1 cellular context compared by ENCODE assay signal in the genomic region with DNA sequence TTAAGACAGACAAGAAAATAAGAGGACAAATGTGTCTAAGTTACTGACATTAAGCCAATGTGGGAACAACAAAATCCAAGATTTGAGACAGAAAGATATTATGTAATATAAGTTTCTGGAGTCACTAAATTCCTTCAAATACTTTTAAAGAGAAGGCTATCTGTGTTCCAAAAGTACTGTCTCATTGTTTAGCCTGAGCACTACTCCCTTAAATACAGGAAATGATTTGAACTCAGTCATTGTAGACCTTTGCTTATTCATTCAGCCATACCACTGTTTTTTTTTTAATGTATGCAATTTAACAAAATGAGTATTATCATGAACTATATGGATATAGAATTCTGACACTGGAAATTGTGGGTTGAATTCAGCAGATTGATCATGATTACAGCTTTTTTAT.
TF ChIP-seq lines count a peak whose summit lies in the region.

No MANE protein-coding gene starts in this region.

TF ChIP-seq in GM23338, 12 proteins besides CTCF, POLR2A, EP300 and RAD21 (continued from another document):
- TF ChIP-seq, protein P1, sequence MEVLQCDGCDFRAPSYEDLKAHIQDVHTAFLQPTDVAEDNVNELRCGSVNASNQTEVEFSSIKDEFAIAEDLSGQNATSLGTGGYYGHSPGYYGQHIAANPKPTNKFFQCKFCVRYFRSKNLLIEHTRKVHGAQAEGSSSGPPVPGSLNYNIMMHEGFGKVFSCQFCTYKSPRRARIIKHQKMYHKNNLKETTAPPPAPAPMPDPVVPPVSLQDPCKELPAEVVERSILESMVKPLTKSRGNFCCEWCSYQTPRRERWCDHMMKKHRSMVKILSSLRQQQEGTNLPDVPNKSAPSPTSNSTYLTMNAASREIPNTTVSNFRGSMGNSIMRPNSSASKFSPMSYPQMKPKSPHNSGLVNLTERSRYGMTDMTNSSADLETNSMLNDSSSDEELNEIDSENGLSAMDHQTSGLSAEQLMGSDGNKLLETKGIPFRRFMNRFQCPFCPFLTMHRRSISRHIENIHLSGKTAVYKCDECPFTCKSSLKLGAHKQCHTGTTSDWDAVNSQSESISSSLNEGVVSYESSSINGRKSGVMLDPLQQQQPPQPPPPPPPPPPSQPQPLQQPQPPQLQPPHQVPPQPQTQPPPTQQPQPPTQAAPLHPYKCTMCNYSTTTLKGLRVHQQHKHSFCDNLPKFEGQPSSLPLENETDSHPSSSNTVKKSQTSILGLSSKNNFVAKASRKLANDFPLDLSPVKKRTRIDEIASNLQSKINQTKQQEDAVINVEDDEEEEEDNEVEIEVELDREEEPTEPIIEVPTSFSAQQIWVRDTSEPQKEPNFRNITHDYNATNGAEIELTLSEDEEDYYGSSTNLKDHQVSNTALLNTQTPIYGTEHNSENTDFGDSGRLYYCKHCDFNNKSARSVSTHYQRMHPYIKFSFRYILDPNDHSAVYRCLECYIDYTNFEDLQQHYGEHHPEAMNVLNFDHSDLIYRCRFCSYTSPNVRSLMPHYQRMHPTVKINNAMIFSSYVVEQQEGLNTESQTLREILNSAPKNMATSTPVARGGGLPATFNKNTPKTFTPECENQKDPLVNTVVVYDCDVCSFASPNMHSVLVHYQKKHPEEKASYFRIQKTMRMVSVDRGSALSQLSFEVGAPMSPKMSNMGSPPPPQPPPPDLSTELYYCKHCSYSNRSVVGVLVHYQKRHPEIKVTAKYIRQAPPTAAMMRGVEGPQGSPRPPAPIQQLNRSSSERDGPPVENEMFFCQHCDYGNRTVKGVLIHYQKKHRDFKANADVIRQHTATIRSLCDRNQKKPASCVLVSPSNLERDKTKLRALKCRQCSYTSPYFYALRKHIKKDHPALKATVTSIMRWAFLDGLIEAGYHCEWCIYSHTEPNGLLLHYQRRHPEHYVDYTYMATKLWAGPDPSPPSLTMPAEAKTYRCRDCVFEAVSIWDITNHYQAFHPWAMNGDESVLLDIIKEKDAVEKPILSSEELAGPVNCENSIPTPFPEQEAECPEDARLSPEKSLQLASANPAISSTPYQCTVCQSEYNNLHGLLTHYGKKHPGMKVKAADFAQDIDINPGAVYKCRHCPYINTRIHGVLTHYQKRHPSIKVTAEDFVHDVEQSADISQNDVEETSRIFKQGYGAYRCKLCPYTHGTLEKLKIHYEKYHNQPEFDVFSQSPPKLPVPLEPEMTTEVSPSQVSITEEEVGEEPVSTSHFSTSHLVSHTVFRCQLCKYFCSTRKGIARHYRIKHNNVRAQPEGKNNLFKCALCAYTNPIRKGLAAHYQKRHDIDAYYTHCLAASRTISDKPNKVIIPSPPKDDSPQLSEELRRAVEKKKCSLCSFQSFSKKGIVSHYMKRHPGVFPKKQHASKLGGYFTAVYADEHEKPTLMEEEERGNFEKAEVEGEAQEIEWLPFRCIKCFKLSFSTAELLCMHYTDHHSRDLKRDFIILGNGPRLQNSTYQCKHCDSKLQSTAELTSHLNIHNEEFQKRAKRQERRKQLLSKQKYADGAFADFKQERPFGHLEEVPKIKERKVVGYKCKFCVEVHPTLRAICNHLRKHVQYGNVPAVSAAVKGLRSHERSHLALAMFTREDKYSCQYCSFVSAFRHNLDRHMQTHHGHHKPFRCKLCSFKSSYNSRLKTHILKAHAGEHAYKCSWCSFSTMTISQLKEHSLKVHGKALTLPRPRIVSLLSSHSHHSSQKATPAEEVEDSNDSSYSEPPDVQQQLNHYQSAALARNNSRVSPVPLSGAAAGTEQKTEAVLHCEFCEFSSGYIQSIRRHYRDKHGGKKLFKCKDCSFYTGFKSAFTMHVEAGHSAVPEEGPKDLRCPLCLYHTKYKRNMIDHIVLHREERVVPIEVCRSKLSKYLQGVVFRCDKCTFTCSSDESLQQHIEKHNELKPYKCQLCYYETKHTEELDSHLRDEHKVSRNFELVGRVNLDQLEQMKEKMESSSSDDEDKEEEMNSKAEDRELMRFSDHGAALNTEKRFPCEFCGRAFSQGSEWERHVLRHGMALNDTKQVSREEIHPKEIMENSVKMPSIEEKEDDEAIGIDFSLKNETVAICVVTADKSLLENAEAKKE (CRISPR knock-in tag; IDR thresholded peaks at IDR 0.05), result no peak
